In genomic region chr11:83002047-83002446, GRCh38 we compare ENCODE assay signal across 13 cellular contexts.
A peak's percentile ranks its signal among the peaks of the same experiment; 100 is the strongest.
DNase-seq lines count a peak whose midpoint lies in the region; ATAC-seq and TF ChIP-seq lines count a peak whose summit lies in the region.
"Had no signal": no experiment of that assay in that cellular context is flagged by ENCODE, and none has a peak within 500 bp of the region (broad histone marks: within the 10 kb centered on the region; RNA-seq: fewer than 3 reads in every experiment).

No MANE protein-coding gene starts in this region.

- intact Hi-C loops in lower lobe of right lung (cut with DNase I) = no loop called here

- DNase-seq in stimulated activated CD4-positive, alpha-beta T cell treated with anti-CD3 and anti-CD28 coated beads, Interleukin-15, amount 100 ng/mL, for 24 hours = peak; percentile 42
- no peak for DNase-seq in stimulated activated CD4-positive, alpha-beta T cell treated with anti-CD3 and anti-CD28 coated beads, Interleukin-12 subunit alpha, Interleukin-12 subunit beta, amount 100 ng/mL, for 4 hours
- peak; percentile 8 for DNase-seq in activated naive CD8-positive, alpha-beta T cell treated with anti-CD3 and anti-CD28 coated beads, Interleukin-2, amount 50 U/mL, for 16 hours (ENCODE audit: low read depth, low spot score)
- DNase-seq in lower lobe of right lung = no peak
- DNase-seq: NCI-H526, sigmoid colon had no signal

- TF ChIP-seq CTCF in lower lobe of right lung (IDR thresholded peaks at IDR 0.05) = no peak

- no peaks in the 10 kb centered on the region for H3K9me3 ChIP-seq in lower lobe of right lung
- H3K9me3 ChIP-seq: BLaER1, HAP-1, sigmoid colon had no signal

- no peak overlapping the region for H3K4me3 ChIP-seq in lower lobe of right lung
- H3K4me3 ChIP-seq: BLaER1, HAP-1, sigmoid colon had no signal

- peaks cover 16% of the 10 kb centered on the region for H3K4me1 ChIP-seq in lower lobe of right lung
- H3K4me1 ChIP-seq: HAP-1 had no signal

- H3K27me3 ChIP-seq in lower lobe of right lung (ENCODE audit: low read depth) = no peaks in the 10 kb centered on the region
- H3K27me3 ChIP-seq: BLaER1, sigmoid colon had no signal

- H3K27ac ChIP-seq in lower lobe of right lung (no peak overlapping the region), temporal lobe (ENCODE audit: low read depth, low read length) (peak overlapping the region; percentile 51)
- H3K27ac ChIP-seq: BLaER1 had no signal

- H3K36me3 ChIP-seq in lower lobe of right lung = peaks cover 2% of the 10 kb centered on the region
- H3K36me3 ChIP-seq: BLaER1, HAP-1, sigmoid colon had no signal

- ATAC-seq in lower lobe of right lung (peak; percentile 30 to 31), HG02938 (IDR thresholded peaks at IDR 0.05; ENCODE audit: unreplicated experiment) (no peak), HG02610 (IDR thresholded peaks at IDR 0.05; ENCODE audit: unreplicated experiment) (no peak), GM21619 (IDR thresholded peaks at IDR 0.05; ENCODE audit: unreplicated experiment) (no peak)
- ATAC-seq: SK-N-SH treated with all-trans-retinoic acid at 6 μM for 48 hours had no signal

Comparison
In these comparisons a context has a peak if more than half of its experiments do, and no peak if none do; other contexts are left out.
1. DNase-seq: peak in stimulated activated CD4-positive, alpha-beta T cell treated with anti-CD3 and anti-CD28 coated beads, Interleukin-15, amount 100 ng/mL, for 24 hours (single experiment) and activated naive CD8-positive, alpha-beta T cell treated with anti-CD3 and anti-CD28 coated beads, Interleukin-2, amount 50 U/mL, for 16 hours (single experiment); none in stimulated activated CD4-positive, alpha-beta T cell treated with anti-CD3 and anti-CD28 coated beads, Interleukin-12 subunit alpha, Interleukin-12 subunit beta, amount 100 ng/mL, for 4 hours (single experiment) and lower lobe of right lung (single experiment).
2. ATAC-seq: peak in lower lobe of right lung (2 of 2); none in HG02938 (single experiment), HG02610 (single experiment) and GM21619 (single experiment).